In genomic region chr3:42802876-42803799, GRCh38 we compare ENCODE assay signal across 8 cellular contexts. TPM values are rescaled to one million over a fixed set of nuclear protein-coding genes. Genes with fewer than 3 reads are reported as not detected.
DNase-seq lines count a peak whose midpoint lies in the region; ATAC-seq and TF ChIP-seq lines count a peak whose summit lies in the region.

No MANE protein-coding gene starts in this region.

- peaks cover 15% of the 10 kb centered on the region for H3K27me3 Mint-ChIP-seq in activated CD8-positive, alpha-beta T cell treated with anti-CD3 and anti-CD28 coated beads, Interleukin-2, amount 10 ng/mL, durations not matched to agents 7 days and 5 days (ENCODE audit: low read depth)
- peaks cover 15% of the 10 kb centered on the region for H3K27me3 Mint-ChIP-seq in glutamatergic neuron (ENCODE audit: unreplicated experiment)

- peaks cover 47% of the 10 kb centered on the region for H3K4me1 Mint-ChIP-seq in activated CD8-positive, alpha-beta T cell treated with anti-CD3 and anti-CD28 coated beads, Interleukin-2, amount 10 ng/mL, durations not matched to agents 7 days and 5 days (ENCODE audit: low read depth)
- peaks cover 30% of the 10 kb centered on the region for H3K4me1 Mint-ChIP-seq in glutamatergic neuron (ENCODE audit: low read depth, unreplicated experiment)

- H4K20me1 ChIP-seq in BLaER1 treated with 17β-estradiol and CSF1 and Interleukin-3, amounts not matched to agents 10 nM and 100 nM = peaks cover 22 to 50% (median 35%) of the 10 kb centered on the region in 11 experiments; a peak in 18 of 22 replicates

- POLR2A ChIA-PET in activated CD8-positive, alpha-beta T cell treated with anti-CD3 and anti-CD28 coated beads, Interleukin-2, amount 10 ng/mL, durations not matched to agents 7 days and 5 days (lab: Charles Lee) = interaction anchor here (0.6 kb wide), 1 partner anchor 671 kb away, joined by 3 read pairs; no protein-coding TSS in a partner anchor

- TF ChIP-seq CTCF in glutamatergic neuron (IDR thresholded peaks at IDR 0.05; ENCODE audit: partially characterized antibody, unreplicated experiment) = no peak

- H3K36me3 ChIP-seq in BLaER1 treated with 17β-estradiol and CSF1 and Interleukin-3, amounts not matched to agents 10 nM and 100 nM = peaks cover 0 to 11% (median 4%) of the 10 kb centered on the region in 11 experiments; a peak in 4 of 22 replicates

- H3K4me3 ChIP-seq in BLaER1 treated with 17β-estradiol and CSF1 and Interleukin-3, amounts not matched to agents 10 nM and 100 nM = peak overlapping the region; percentile 73 to 90 (median 82)

- CTCF ChIA-PET in activated CD8-positive, alpha-beta T cell treated with anti-CD3 and anti-CD28 coated beads, Interleukin-2, amount 10 ng/mL, durations not matched to agents 7 days and 5 days (lab: Charles Lee) = interaction anchor here (0.9 to 1.1 kb wide), 3 partner anchors 9 to 24 kb away, joined by 5 to 7 read pairs (median 5); no protein-coding TSS in a partner anchor

- H3K9me3 Mint-ChIP-seq in activated CD8-positive, alpha-beta T cell treated with anti-CD3 and anti-CD28 coated beads, Interleukin-2, amount 10 ng/mL, durations not matched to agents 7 days and 5 days (ENCODE audit: insufficient read depth) = no peaks in the 10 kb centered on the region
- peaks cover 15% of the 10 kb centered on the region for H3K9me3 Mint-ChIP-seq in glutamatergic neuron (ENCODE audit: unreplicated experiment)

- H3K9me3 ChIP-seq in BLaER1 treated with 17β-estradiol and CSF1 and Interleukin-3, amounts not matched to agents 10 nM and 100 nM (replicated peaks in 1 of 11) = no peaks in the 10 kb centered on the region

- H3K27ac Mint-ChIP-seq in activated CD8-positive, alpha-beta T cell treated with anti-CD3 and anti-CD28 coated beads, Interleukin-2, amount 10 ng/mL, durations not matched to agents 7 days and 5 days = peak overlapping the region; percentile 94
- peak overlapping the region; percentile 96 for H3K27ac Mint-ChIP-seq in glutamatergic neuron (ENCODE audit: unreplicated experiment)

- peaks cover 6% of the 10 kb centered on the region for H3K36me3 Mint-ChIP-seq in activated CD8-positive, alpha-beta T cell treated with anti-CD3 and anti-CD28 coated beads, Interleukin-2, amount 10 ng/mL, durations not matched to agents 7 days and 5 days (ENCODE audit: low read depth)
- H3K36me3 Mint-ChIP-seq in glutamatergic neuron (ENCODE audit: unreplicated experiment) = no peaks in the 10 kb centered on the region

- peak overlapping the region; percentile 82 to 97 (median 88) for H3K4me2 ChIP-seq in BLaER1 treated with 17β-estradiol and CSF1 and Interleukin-3, amounts not matched to agents 10 nM and 100 nM

- H3K27me3 ChIP-seq in BLaER1 treated with 17β-estradiol and CSF1 and Interleukin-3, amounts not matched to agents 10 nM and 100 nM = no peaks in the 10 kb centered on the region

- peaks cover 35 to 50% (median 45%) of the 10 kb centered on the region in 10 experiments for H3K4me1 ChIP-seq in BLaER1 treated with 17β-estradiol and CSF1 and Interleukin-3, amounts not matched to agents 10 nM and 100 nM

- peak overlapping the region; percentile 97 for H3K4me3 Mint-ChIP-seq in activated CD8-positive, alpha-beta T cell treated with anti-CD3 and anti-CD28 coated beads, Interleukin-2, amount 10 ng/mL, durations not matched to agents 7 days and 5 days
- H3K4me3 Mint-ChIP-seq in glutamatergic neuron (ENCODE audit: unreplicated experiment) = peak overlapping the region; percentile 98

- DNase-seq in HT-29 (ENCODE audit: low spot score) (peak; percentile 53), glutamatergic neuron (peak; percentile 28), putamen (ENCODE audit: low spot score) (peak; percentile 62), NCI-H2171 (lab: John Stamatoyannopoulos, UW) (no peak), NCI-H2029 (lab: John Stamatoyannopoulos, UW) (no peak)
- no peak for DNase-seq in activated CD8-positive, alpha-beta T cell treated with anti-CD3 and anti-CD28 coated beads, Interleukin-2, amount 10 ng/mL, durations not matched to agents 7 days and 5 days
- DNase-seq in stimulated activated CD4-positive, alpha-beta T cell treated with anti-CD3 and anti-CD28 coated beads, Interleukin-4, amount 100 ng/mL, for 1 hour = no peak

- H3K27ac ChIP-seq in BLaER1 treated with 17β-estradiol and CSF1 and Interleukin-3, amounts not matched to agents 10 nM and 100 nM = peak overlapping the region; percentile 71 to 92 (median 86)

- H3K9ac ChIP-seq in BLaER1 treated with 17β-estradiol and CSF1 and Interleukin-3, amounts not matched to agents 10 nM and 100 nM = peak overlapping the region; percentile 79 to 95 (median 91)

- no peak for ATAC-seq in activated CD8-positive, alpha-beta T cell treated with anti-CD3 and anti-CD28 coated beads, Interleukin-2, amount 10 ng/mL, durations not matched to agents 7 days and 5 days

RNA-seq across cellular contexts. Expression of gene HIGD1A, which starts 1.2 kb away (rescaled TPM):
- total RNA-seq in HT-29 (2014; rRNA removed; shearing (Covaris generic)) = 22.5 and 32.2 TPM in 2 replicates
- total RNA-seq in activated CD8-positive, alpha-beta T cell treated with anti-CD3 and anti-CD28 coated beads, Interleukin-2, amount 10 ng/mL, durations not matched to agents 7 days and 5 days = 10 to 100 TPM; 55.3 to 57.9 TPM
- 67.6 TPM for total RNA-seq in glutamatergic neuron (ENCODE audit: unreplicated experiment)

RNA-seq across cellular contexts. Expression of gene ACKR2, which starts 6.1 kb away (rescaled TPM):
- 0.18 TPM in 1 of 2 replicates, not detected in the other for total RNA-seq in HT-29 (2014; rRNA removed; shearing (Covaris generic))
- total RNA-seq in activated CD8-positive, alpha-beta T cell treated with anti-CD3 and anti-CD28 coated beads, Interleukin-2, amount 10 ng/mL, durations not matched to agents 7 days and 5 days = 1 to 10 TPM; 2.3 to 2.8 TPM
- 0.64 TPM for total RNA-seq in glutamatergic neuron (ENCODE audit: unreplicated experiment)

RNA-seq across cellular contexts. Expression of gene CCDC13, which starts 30.1 kb away (rescaled TPM):
- total RNA-seq in HT-29 (2014; rRNA removed; shearing (Covaris generic)) = not detected in 2 replicates
- under 1 TPM in 1 of 2 experiments, not detected in 1; 0.63 TPM for total RNA-seq in activated CD8-positive, alpha-beta T cell treated with anti-CD3 and anti-CD28 coated beads, Interleukin-2, amount 10 ng/mL, durations not matched to agents 7 days and 5 days
- 1.0 TPM for total RNA-seq in glutamatergic neuron (ENCODE audit: unreplicated experiment)

Comparison
In these comparisons a context has a peak if more than half of its experiments do, and no peak if none do; other contexts are left out.
1. DNase-seq: peak in HT-29 (single experiment), glutamatergic neuron (single experiment) and putamen (single experiment); none in activated CD8-positive, alpha-beta T cell treated with anti-CD3 and anti-CD28 coated beads, Interleukin-2, amount 10 ng/mL, durations not matched to agents 7 days and 5 days (single experiment), NCI-H2171 (single experiment), stimulated activated CD4-positive, alpha-beta T cell treated with anti-CD3 and anti-CD28 coated beads, Interleukin-4, amount 100 ng/mL, for 1 hour (single experiment) and NCI-H2029 (single experiment).